In the genomic region with DNA sequence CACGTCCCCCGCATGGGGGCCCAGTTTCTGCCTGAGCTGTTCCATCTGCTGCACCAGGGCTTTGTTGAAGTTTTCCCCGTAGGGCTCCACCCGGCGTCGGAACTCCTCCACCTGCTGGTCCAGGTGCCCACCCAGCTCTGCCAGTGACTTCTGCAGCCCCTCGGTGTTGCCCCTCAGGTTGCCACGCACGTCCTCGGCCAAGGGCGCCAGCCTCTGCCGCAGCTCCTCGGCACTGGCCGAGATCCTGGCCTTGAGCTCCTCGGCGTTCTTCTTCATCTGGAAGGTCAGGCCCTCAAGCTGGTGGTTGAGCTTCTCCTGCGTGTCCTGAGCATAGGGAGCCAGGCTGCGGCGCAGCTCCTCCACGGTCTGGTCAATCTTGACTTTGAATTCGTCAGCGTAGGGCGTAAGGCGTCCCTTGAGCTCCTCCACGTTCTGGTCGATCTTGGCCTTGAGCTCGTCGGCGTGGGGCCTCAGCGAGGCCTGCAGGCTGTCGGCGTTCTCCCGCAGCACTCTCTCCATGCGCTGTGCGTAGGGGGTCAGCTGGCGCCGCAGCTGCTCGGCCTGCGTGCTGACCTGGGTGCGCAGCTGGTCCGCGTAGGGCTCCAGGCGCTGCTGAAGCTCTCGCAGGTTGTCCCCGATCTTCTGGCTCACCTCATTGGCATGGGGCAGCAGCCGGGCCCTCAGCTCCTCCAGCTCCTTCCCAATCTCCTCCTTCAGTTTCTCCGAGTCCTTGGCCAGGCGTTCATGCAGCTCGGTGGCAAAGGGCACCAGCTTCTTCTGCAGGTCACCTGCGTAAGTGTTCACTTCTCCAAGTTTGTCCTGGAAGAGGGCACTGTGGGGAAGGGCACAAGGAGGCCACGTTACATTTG, we compare ENCODE assay signal across 32 cellular contexts. TPM values are rescaled to one million over a fixed set of nuclear protein-coding genes. Genes with fewer than 3 reads are reported as not detected.
"Had no signal": no experiment of that assay in that cellular context is flagged by ENCODE, and none has a peak within 500 bp of the region (broad histone marks: within the 10 kb centered on the region; RNA-seq: fewer than 3 reads in every experiment).

No MANE protein-coding gene starts in this region.

- DNase-seq: activated CD4-positive, alpha-beta memory T cell treated with anti-CD3 and anti-CD28 coated beads for 36 hours; activated CD4-positive, alpha-beta T cell treated with anti-CD3 and anti-CD28 coated beads, Interleukin-2, amount 50 U/mL, for 1 hour; activated CD8-positive, alpha-beta memory T cell treated with anti-CD3 and anti-CD28 coated beads, Interleukin-2, amount 50 U/mL, for 4 hours; activated gamma-delta T cell treated with Interleukin-2 at 50 U/mL for 16 hours; activated naive CD4-positive, alpha-beta T cell treated with anti-CD3 and anti-CD28 coated beads for 36 hours; activated T-cell treated with anti-CD3 and anti-CD28 coated beads for 4 hours; activated T-cell treated with anti-CD3 and anti-CD28 coated beads, Interleukin-2, amount 50 U/mL, for 4 hours; adrenal gland; caudate nucleus; NCI-H1092 treated with DMSO at 0.1 percent for 48 hours; NCI-H1417 treated with DMSO at 0.1 percent for 48 hours; NCI-H187 treated with DMSO at 0.1 percent for 48 hours; NCI-H2081; NCI-H226; NCI-H526; NCI-H748 treated with DMSO at 0.1 percent for 48 hours; NK-92 treated with Interleukin-12 subunit alpha and Interleukin-12 subunit beta, amount 100 ng/mL, for 24 hours; PC-3; Peyer's patch; RPMI8226; SHP77 treated with DMSO at 0.1 percent for 48 hours; SK-N-SH had no signal

- H3K9ac ChIP-seq: SK-N-SH had no signal

- H3K4me2 ChIP-seq: SK-N-SH had no signal

- H3K4me1 Mint-ChIP-seq: brain had no signal

- H3K9me3 Mint-ChIP-seq: activated CD4-positive, alpha-beta memory T cell treated with anti-CD3 and anti-CD28 coated beads for 36 hours; activated naive CD4-positive, alpha-beta T cell treated with anti-CD3 and anti-CD28 coated beads for 36 hours; activated naive CD4-positive, alpha-beta T cell treated with anti-CD3 and anti-CD28 coated beads, Interleukin-2, amount 50 U/mL, for 72 hours; activated T-cell treated with anti-CD3 and anti-CD28 coated beads, Interleukin-2, amount 50 U/mL, for 4 hours; activated T-helper 1 cell treated with anti-CD3 and anti-CD28 coated beads, Interleukin-12 subunit alpha, Interleukin-12 subunit beta, Interleukin-2, Interleukin-4 antibody, amounts not matched to agents 30 ng/mL and 10 ng/mL and 1 ng/mL, durations not matched to agents 14 hours and 24 hours and 36 hours; brain; T-helper 1 cell treated with Interleukin-12 subunit alpha and Interleukin-12 subunit beta and Interleukin-4 antibody, amounts not matched to agents 30 μg/mL and 1 μg/mL, for 36 hours; T-helper 2 cell treated with Interferon-gamma antibody and Interleukin-4, amounts not matched to agents 5 μg/mL and 100 μg/mL, for 36 hours had no signal

- H3K36me3 ChIP-seq: adrenal gland, SJSA1 had no signal

- ATAC-seq: activated naive CD4-positive, alpha-beta T cell treated with anti-CD3 and anti-CD28 coated beads, Interleukin-2, amount 50 U/mL, for 72 hours; activated T-cell treated with anti-CD3 and anti-CD28 coated beads, Interleukin-2, amount 50 U/mL, for 4 hours; PC-3 had no signal

- H3K4me3 ChIP-seq: adrenal gland, SJSA1 had no signal

- H3K27ac Mint-ChIP-seq: activated CD4-positive, alpha-beta memory T cell treated with anti-CD3 and anti-CD28 coated beads for 36 hours; activated naive CD4-positive, alpha-beta T cell treated with anti-CD3 and anti-CD28 coated beads for 36 hours; activated naive CD4-positive, alpha-beta T cell treated with anti-CD3 and anti-CD28 coated beads, Interleukin-2, amount 50 U/mL, for 72 hours; activated T-helper 1 cell treated with anti-CD3 and anti-CD28 coated beads, Interleukin-12 subunit alpha, Interleukin-12 subunit beta, Interleukin-2, Interleukin-4 antibody, amounts not matched to agents 30 ng/mL and 10 ng/mL and 1 ng/mL, durations not matched to agents 14 hours and 24 hours and 36 hours; brain; T-helper 1 cell treated with Interleukin-12 subunit alpha and Interleukin-12 subunit beta and Interleukin-4 antibody, amounts not matched to agents 30 μg/mL and 1 μg/mL, for 36 hours; T-helper 2 cell treated with Interferon-gamma antibody and Interleukin-4, amounts not matched to agents 5 μg/mL and 100 μg/mL, for 36 hours had no signal

- H3K27ac ChIP-seq: adrenal gland, SJSA1 had no signal

- H3K4me1 ChIP-seq: adrenal gland, Peyer's patch, SJSA1 had no signal

- H3K4me3 Mint-ChIP-seq: activated CD4-positive, alpha-beta memory T cell treated with anti-CD3 and anti-CD28 coated beads for 36 hours; activated naive CD4-positive, alpha-beta T cell treated with anti-CD3 and anti-CD28 coated beads for 36 hours; activated T-cell treated with anti-CD3 and anti-CD28 coated beads, Interleukin-2, amount 50 U/mL, for 4 hours; activated T-helper 1 cell treated with anti-CD3 and anti-CD28 coated beads, Interleukin-12 subunit alpha, Interleukin-12 subunit beta, Interleukin-2, Interleukin-4 antibody, amounts not matched to agents 30 ng/mL and 10 ng/mL and 1 ng/mL, durations not matched to agents 14 hours and 24 hours and 36 hours; brain; T-helper 1 cell treated with Interleukin-12 subunit alpha and Interleukin-12 subunit beta and Interleukin-4 antibody, amounts not matched to agents 30 μg/mL and 1 μg/mL, for 36 hours; T-helper 2 cell treated with Interferon-gamma antibody and Interleukin-4, amounts not matched to agents 5 μg/mL and 100 μg/mL, for 36 hours had no signal

- H3K36me3 Mint-ChIP-seq: activated CD4-positive, alpha-beta memory T cell treated with anti-CD3 and anti-CD28 coated beads for 36 hours; activated naive CD4-positive, alpha-beta T cell treated with anti-CD3 and anti-CD28 coated beads, Interleukin-2, amount 50 U/mL, for 72 hours; brain had no signal

- H3K27me3 Mint-ChIP-seq: activated CD4-positive, alpha-beta memory T cell treated with anti-CD3 and anti-CD28 coated beads for 36 hours had no signal

- H3K27me3 ChIP-seq: adrenal gland, Peyer's patch, SJSA1 had no signal

- H3K9me3 ChIP-seq: adrenal gland, Peyer's patch, SJSA1, SK-N-SH had no signal

RNA-seq across cellular contexts. Expression of gene APOA4, which starts 1.8 kb away (rescaled TPM):
- total RNA-seq: activated CD4-positive, alpha-beta memory T cell treated with anti-CD3 and anti-CD28 coated beads for 36 hours; activated naive CD4-positive, alpha-beta T cell treated with anti-CD3 and anti-CD28 coated beads for 36 hours; activated naive CD4-positive, alpha-beta T cell treated with anti-CD3 and anti-CD28 coated beads, Interleukin-2, amount 50 U/mL, for 72 hours; activated T-cell treated with anti-CD3 and anti-CD28 coated beads, Interleukin-2, amount 50 U/mL, for 4 hours; activated T-helper 1 cell treated with anti-CD3 and anti-CD28 coated beads, Interleukin-12 subunit alpha, Interleukin-12 subunit beta, Interleukin-2, Interleukin-4 antibody, amounts not matched to agents 30 ng/mL and 10 ng/mL and 1 ng/mL, durations not matched to agents 14 hours and 24 hours and 36 hours; adrenal gland; astrocyte; bronchial epithelial cell; M059J; NCI-H460; PC-3; SJSA1 had no signal
- polyA plus RNA-seq: SK-N-SH had no signal

RNA-seq across cellular contexts. Expression of gene APOC3, which starts 8.4 kb away (rescaled TPM):
- total RNA-seq: activated CD4-positive, alpha-beta memory T cell treated with anti-CD3 and anti-CD28 coated beads for 36 hours; activated naive CD4-positive, alpha-beta T cell treated with anti-CD3 and anti-CD28 coated beads for 36 hours; activated naive CD4-positive, alpha-beta T cell treated with anti-CD3 and anti-CD28 coated beads, Interleukin-2, amount 50 U/mL, for 72 hours; activated T-helper 1 cell treated with anti-CD3 and anti-CD28 coated beads, Interleukin-12 subunit alpha, Interleukin-12 subunit beta, Interleukin-2, Interleukin-4 antibody, amounts not matched to agents 30 ng/mL and 10 ng/mL and 1 ng/mL, durations not matched to agents 14 hours and 24 hours and 36 hours; astrocyte; bronchial epithelial cell; M059J; NCI-H460; PC-3; SJSA1 had no signal
- polyA plus RNA-seq: SK-N-SH had no signal

RNA-seq across cellular contexts. Expression of gene APOA1, which starts 16.1 kb away (rescaled TPM):
- total RNA-seq: activated naive CD4-positive, alpha-beta T cell treated with anti-CD3 and anti-CD28 coated beads for 36 hours; activated T-helper 1 cell treated with anti-CD3 and anti-CD28 coated beads, Interleukin-12 subunit alpha, Interleukin-12 subunit beta, Interleukin-2, Interleukin-4 antibody, amounts not matched to agents 30 ng/mL and 10 ng/mL and 1 ng/mL, durations not matched to agents 14 hours and 24 hours and 36 hours; bronchial epithelial cell; M059J; NCI-H460; SJSA1 had no signal

RNA-seq across cellular contexts. Expression of gene APOA5, which starts 29.6 kb away (rescaled TPM):
- total RNA-seq: activated CD4-positive, alpha-beta memory T cell treated with anti-CD3 and anti-CD28 coated beads for 36 hours; activated naive CD4-positive, alpha-beta T cell treated with anti-CD3 and anti-CD28 coated beads for 36 hours; activated naive CD4-positive, alpha-beta T cell treated with anti-CD3 and anti-CD28 coated beads, Interleukin-2, amount 50 U/mL, for 72 hours; activated T-cell treated with anti-CD3 and anti-CD28 coated beads, Interleukin-2, amount 50 U/mL, for 4 hours; activated T-helper 1 cell treated with anti-CD3 and anti-CD28 coated beads, Interleukin-12 subunit alpha, Interleukin-12 subunit beta, Interleukin-2, Interleukin-4 antibody, amounts not matched to agents 30 ng/mL and 10 ng/mL and 1 ng/mL, durations not matched to agents 14 hours and 24 hours and 36 hours; astrocyte; bronchial epithelial cell; M059J; NCI-H460; PC-3; SJSA1 had no signal
- polyA plus RNA-seq: adrenal gland, SK-N-SH had no signal
